Comparison of ENCODE assay signal across 7 cellular contexts in the genomic region with DNA sequence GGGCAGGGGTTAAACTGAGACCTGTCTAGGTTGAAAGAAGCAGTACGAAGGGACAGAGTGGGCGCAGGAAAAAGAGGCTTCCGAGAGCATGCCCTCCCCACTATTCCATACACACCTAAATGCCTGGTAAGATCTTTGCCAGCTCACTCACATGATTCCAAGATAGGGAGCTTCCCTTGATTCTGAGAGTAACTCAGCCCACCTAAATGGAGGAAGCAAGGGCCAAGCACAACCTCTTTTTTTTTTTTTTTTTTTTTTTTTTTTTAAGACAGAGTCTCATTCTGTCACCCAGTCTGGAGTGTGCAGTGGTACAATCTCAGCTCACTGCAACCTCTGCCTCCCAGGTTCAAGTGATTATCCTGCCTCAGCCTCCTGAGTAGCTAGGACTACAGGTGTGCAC. TPM values are rescaled to one million over a fixed set of nuclear protein-coding genes. Genes with fewer than 3 reads are reported as not detected.
A peak's percentile ranks its signal among the peaks of the same experiment; 100 is the strongest.
DNase-seq lines count a peak whose midpoint lies in the region; ATAC-seq, FAIRE-seq and TF ChIP-seq lines count a peak whose summit lies in the region.
"Not testable (repeated sequence)": the region's sequence is repeated elsewhere in the genome, so short reads cannot be mapped to it uniquely, and the experiment has no call there.

No MANE protein-coding gene starts in this region.

- peaks cover 59% of the 10 kb centered on the region for H3K4me1 Mint-ChIP-seq in activated CD8-positive, alpha-beta memory T cell treated with anti-CD3 and anti-CD28 coated beads, Interleukin-2, amount 10 ng/mL, durations not matched to agents 7 days and 5 days

- not testable (repeated sequence) for H2AFZ ChIP-seq in SK-N-SH (ENCODE audit: low read depth); GM12878 (ENCODE audit: control insufficient read depth, low read depth, low read length); mesenchymal stem cell (ENCODE audit: low read depth, low read length)

- not testable (repeated sequence) for H3K9me3 Mint-ChIP-seq in activated CD8-positive, alpha-beta memory T cell treated with anti-CD3 and anti-CD28 coated beads, Interleukin-2, amount 10 ng/mL, durations not matched to agents 7 days and 5 days (ENCODE audit: low read depth)

- not testable (repeated sequence) for DNase-seq in SK-N-SH; activated CD8-positive, alpha-beta memory T cell treated with anti-CD3 and anti-CD28 coated beads, Interleukin-2, amount 10 ng/mL, durations not matched to agents 7 days and 5 days; GM12878 (ENCODE audit: low read depth, low spot score); mesenchymal stem cell; stomach

- not testable (repeated sequence) for H2BK5ac ChIP-seq in mesenchymal stem cell (ENCODE audit: low read depth, low read length, poor library complexity, severe bottlenecking)

- not testable (repeated sequence) for H4K20me1 ChIP-seq in SK-N-SH (ENCODE audit: insufficient read depth); GM12878 (ENCODE audit: control insufficient read depth, insufficient read depth)

- not testable (repeated sequence) for H3K23ac ChIP-seq in mesenchymal stem cell (ENCODE audit: low read length in 2 of 2)

- TF ChIP-seq RAD21 in SK-N-SH (IDR thresholded peaks at IDR 0.05; ENCODE audit: low read length); GM12878 (IDR thresholded peaks at IDR 0.05; ENCODE audit: insufficient read depth, low read depth, low read length): not testable (repeated sequence)

- H4K91ac ChIP-seq in mesenchymal stem cell (ENCODE audit: low read length): peak overlapping the region; percentile 25

- in situ Hi-C loops in GM12878 (cut with MboI): loop anchor here (5.0 kb wide), 1 partner anchor 72 kb away; no protein-coding TSS in a partner anchor

- not testable (repeated sequence) for H3K9ac ChIP-seq in SK-N-SH; mesenchymal stem cell (ENCODE audit: low read length)
- H3K9ac ChIP-seq in GM12878 (ENCODE audit: control insufficient read depth, insufficient read depth, low read length): peak overlapping the region; percentile 90

- H3K14ac ChIP-seq in mesenchymal stem cell (ENCODE audit: low read length in 2 of 2): not testable (repeated sequence)

- peaks cover 24% of the 10 kb centered on the region for H3K36me3 Mint-ChIP-seq in activated CD8-positive, alpha-beta memory T cell treated with anti-CD3 and anti-CD28 coated beads, Interleukin-2, amount 10 ng/mL, durations not matched to agents 7 days and 5 days

- not testable (repeated sequence) for BruUV-seq in GM12878 (replicated peaks; lab: Mats Ljungman, UMichigan)

- H3K4me3 ChIP-seq in GM08714 (ENCODE audit: low read length) (peak overlapping the region; percentile 67; the same call in 1 of the 2 replicates), SK-N-SH (ENCODE audit: low read depth in 2 of 2, low read length in 1 of 2) (0 out of 4 replicates have a peak overlapping the region, but pooled peaks of 1 of the 2 experiments have one; percentile 81), GM12878 (peak overlapping the region; percentile 71), esophagus (ENCODE audit: low read depth in 1 of 2, low read length in 2 of 2) (peak overlapping the region; percentile 3 to 31), stomach (peak overlapping the region; percentile 72 to 94 (median 90))
- not testable (repeated sequence) for H3K4me3 ChIP-seq in mesenchymal stem cell (ENCODE audit: insufficient read depth in 1 of 2, low read depth in 1 of 2, low read length in 2 of 2)

- not testable (repeated sequence) for H3K4me1 ChIP-seq in SK-N-SH (ENCODE audit: control insufficient read depth in 1 of 2, insufficient read depth in 2 of 2, low read depth in 1 of 2, low read length in 1 of 2); esophagus (ENCODE audit: control insufficient read depth in 2 of 2, insufficient read depth in 2 of 2, low read length in 1 of 2)
- H3K4me1 ChIP-seq in GM12878 (ENCODE audit: control insufficient read depth, insufficient read depth, low read length) (peaks cover 16% of the 10 kb centered on the region), mesenchymal stem cell (ENCODE audit: control insufficient read depth, insufficient read depth, low read depth, low read length) (peaks cover 10% of the 10 kb centered on the region), stomach (peaks cover 48 to 73% (median 64%) of the 10 kb centered on the region in 4 donors)

- CTCF ChIA-PET in SK-N-SH (lab: Yijun Ruan, JAX) (interaction anchor here (0.7 to 11.4 kb wide), 6 partner anchors 21 to 239 kb away, joined by 3 to 214 read pairs (median 3); a partner anchor contains a TSS), GM12878 (lab: Yijun Ruan, JAX) (interaction anchor here (1.1 to 9.8 kb wide), 10 partner anchors 14 to 145 kb away, joined by 4 to 411 read pairs (median 12); no protein-coding TSS in a partner anchor)
- CTCF ChIA-PET in activated CD8-positive, alpha-beta memory T cell treated with anti-CD3 and anti-CD28 coated beads, Interleukin-2, amount 10 ng/mL, durations not matched to agents 7 days and 5 days (lab: Charles Lee): interaction anchor here (0.6 to 12.0 kb wide), 8 partner anchors 13 to 499 kb away, joined by 3 to 424 read pairs (median 5); a partner anchor contains a TSS

- not testable (repeated sequence) for FAIRE-seq in GM12878 (lab: Jason Lieb, UNC)

- H3K27me3 ChIP-seq in SK-N-SH (ENCODE audit: insufficient read depth); GM12878 (replicated peaks in 1 of 2; ENCODE audit: control insufficient read depth in 2 of 2, insufficient read depth in 2 of 2, low read length in 1 of 2); esophagus (ENCODE audit: control insufficient read depth in 1 of 2, insufficient read depth in 2 of 2, low read length in 2 of 2); mesenchymal stem cell (ENCODE audit: control insufficient read depth in 1 of 2, insufficient read depth in 1 of 2, low read length in 2 of 2); stomach: not testable (repeated sequence)

- H3K79me2 ChIP-seq in SK-N-SH (ENCODE audit: insufficient read depth): peaks cover 67% of the 10 kb centered on the region
- peaks cover 91% of the 10 kb centered on the region for H3K79me2 ChIP-seq in GM12878 (ENCODE audit: control insufficient read depth, insufficient read depth, low read length)

- not testable (repeated sequence) for TF ChIP-seq EP300 in SK-N-SH (IDR thresholded peaks at IDR 0.05; ENCODE audit: borderline replicate concordance in 1 of 2, low read depth in 1 of 2, low read length in 1 of 2); GM12878 (IDR thresholded peaks at IDR 0.05; ENCODE audit: borderline replicate concordance in 1 of 2, control insufficient read depth in 1 of 2, low read depth in 2 of 2, low read length in 2 of 2); stomach (IDR thresholded peaks at IDR 0.05)

- RAD21 ChIA-PET in GM12878 (lab: Charles Lee; ENCODE audit: unreplicated experiment): interaction anchor here (0.6 to 12.6 kb wide), 18 partner anchors 9 to 500 kb away, joined by 3 to 405 read pairs (median 6); a partner anchor contains a TSS

- H3K4me2 ChIP-seq in SK-N-SH: peak overlapping the region; percentile 80
- H3K4me2 ChIP-seq in GM12878 (ENCODE audit: control insufficient read depth, insufficient read depth): peak overlapping the region; percentile 94
- H3K4me2 ChIP-seq in mesenchymal stem cell (ENCODE audit: low read length, poor library complexity, severe bottlenecking): not testable (repeated sequence)

- H3K4me3 Mint-ChIP-seq in activated CD8-positive, alpha-beta memory T cell treated with anti-CD3 and anti-CD28 coated beads, Interleukin-2, amount 10 ng/mL, durations not matched to agents 7 days and 5 days: peak overlapping the region; percentile 94

- TF ChIP-seq CTCF in SK-N-SH (IDR thresholded peaks at IDR 0.05); GM12878 (IDR thresholded peaks at IDR 0.05 in 2 of 3, conservative IDR thresholded peaks at IDR 0.05 in 1 of 3; ENCODE audit: control insufficient read depth in 2 of 3, extremely low read depth in 1 of 3, insufficient read depth in 1 of 3, low read depth in 3 of 3, low read length in 3 of 3); stomach (IDR thresholded peaks at IDR 0.05): not testable (repeated sequence)

- 0 out of 2 replicates have a peak, but pooled peaks have one; percentile 31 for TF ChIP-seq POLR2A in GM12878 (IDR thresholded peaks at IDR 0.05; ENCODE audit: low read depth, low read length)
- TF ChIP-seq POLR2A in stomach (IDR thresholded peaks at IDR 0.05): not testable (repeated sequence)

- H3K9me3 ChIP-seq in SK-N-SH; GM12878 (replicated peaks; ENCODE audit: control insufficient read depth, insufficient read depth, low read length); esophagus (ENCODE audit: control insufficient read depth in 2 of 2, insufficient read depth in 1 of 2, low read depth in 1 of 2, low read length in 1 of 2); mesenchymal stem cell (ENCODE audit: control insufficient read depth, low read length); stomach: not testable (repeated sequence)

- POLR2A ChIA-PET in SK-N-SH (lab: Yijun Ruan, JAX): not testable (repeated sequence)
- POLR2A ChIA-PET in GM12878 (lab: Charles Lee): interaction anchor here (0.6 to 10.1 kb wide), 11 partner anchors 16 to 1768 kb away, joined by 3 to 265 read pairs (median 7); no protein-coding TSS in a partner anchor

- SMC1A ChIA-PET in GM12878 (lab: Charles Lee; ENCODE audit: uncharacterized antibody, unreplicated experiment): interaction anchor here (0.6 to 13.3 kb wide), 13 partner anchors 10 to 196 kb away, joined by 3 to 446 read pairs (median 7); no protein-coding TSS in a partner anchor

- H2BK120ac ChIP-seq in mesenchymal stem cell (ENCODE audit: low read depth, low read length): not testable (repeated sequence)

- not testable (repeated sequence) for H3K9me2 ChIP-seq in SK-N-SH

- not testable (repeated sequence) for H4K8ac ChIP-seq in mesenchymal stem cell (ENCODE audit: low read length)

- intact Hi-C loops in GM12878 (cut with micrococcal nuclease; ENCODE audit: unreplicated experiment); stomach (cut with DNase I; ENCODE audit: low total_unique reads): not testable (repeated sequence)

- peak overlapping the region; percentile 56 for H3K27ac Mint-ChIP-seq in activated CD8-positive, alpha-beta memory T cell treated with anti-CD3 and anti-CD28 coated beads, Interleukin-2, amount 10 ng/mL, durations not matched to agents 7 days and 5 days

- not testable (repeated sequence) for H3K36me3 ChIP-seq in SK-N-SH (replicated peaks in 1 of 2; ENCODE audit: control insufficient read depth in 1 of 2, insufficient read depth in 2 of 2, low read length in 1 of 2); esophagus (ENCODE audit: control insufficient read depth in 2 of 2, insufficient read depth in 2 of 2, low read length in 1 of 2); mesenchymal stem cell (ENCODE audit: control insufficient read depth in 1 of 2, insufficient read depth in 2 of 2, low read depth in 1 of 2, low read length in 2 of 2); stomach
- peaks cover 2 to 12% of the 10 kb centered on the region in 2 experiments; a peak in 3 of 4 replicates for H3K36me3 ChIP-seq in GM12878 (ENCODE audit: control insufficient read depth in 2 of 2, insufficient read depth in 2 of 2, low read length in 1 of 2)

- not testable (repeated sequence) for H2BK15ac ChIP-seq in mesenchymal stem cell (ENCODE audit: low read depth, poor library complexity, severe bottlenecking)

- 97% methylated on average over 3 of the region's 3 CpGs for WGBS in SK-N-SH (ENCODE audit: low lambda C conversion rate)
- WGBS in GM12878 (ENCODE audit: insufficient coverage, insufficient replicate concordance, low lambda C conversion rate, missing lambda C conversion rate): 93% methylated on average over 3 of the region's 3 CpGs
- WGBS in esophagus, 2 donors: 87 to 90% methylated on average over 3 of the region's 3 CpGs
- 96% methylated on average over 3 of the region's 3 CpGs for WGBS in mesenchymal stem cell
- WGBS in stomach, 5 donors: 49 to 81% (median 66%) methylated on average over 3 of the region's 3 CpGs

- H3K4ac ChIP-seq in mesenchymal stem cell (ENCODE audit: low read depth in 1 of 2, low read length in 2 of 2): peak overlapping the region; percentile 32 to 82

- H3K27ac ChIP-seq in SK-N-SH (ENCODE audit: low read depth in 2 of 2, low read length in 1 of 2) (peak overlapping the region in 1 of 2 experiments; percentile 92; a peak in 1 of 4 replicates), GM12878 (ENCODE audit: control insufficient read depth, insufficient read depth) (peak overlapping the region; percentile 98), stomach (peak overlapping the region in 4 of 5 donors; percentile 49 to 99 (median 97))
- H3K27ac ChIP-seq in esophagus (ENCODE audit: low read depth in 2 of 2, low read length in 1 of 2); mesenchymal stem cell (ENCODE audit: low read length, poor library complexity, severe bottlenecking): not testable (repeated sequence)

- H3F3A ChIP-seq in SK-N-SH (replicated peaks; ENCODE audit: insufficient read depth): peaks cover 12% of the 10 kb centered on the region

- H2AK5ac ChIP-seq in mesenchymal stem cell (ENCODE audit: low read length, severe bottlenecking): peak overlapping the region; percentile 82

- not testable (repeated sequence) for H2BK12ac ChIP-seq in mesenchymal stem cell (ENCODE audit: low read length in 2 of 2)

- H3K79me1 ChIP-seq in mesenchymal stem cell (replicated peaks; ENCODE audit: low read length, poor library complexity, severe bottlenecking): peaks cover 21% of the 10 kb centered on the region

- H3K27me3 Mint-ChIP-seq in activated CD8-positive, alpha-beta memory T cell treated with anti-CD3 and anti-CD28 coated beads, Interleukin-2, amount 10 ng/mL, durations not matched to agents 7 days and 5 days: not testable (repeated sequence)

- ATAC-seq in activated CD8-positive, alpha-beta memory T cell treated with anti-CD3 and anti-CD28 coated beads, Interleukin-2, amount 10 ng/mL, durations not matched to agents 7 days and 5 days; GM12878: not testable (repeated sequence)

- H3K18ac ChIP-seq in mesenchymal stem cell (ENCODE audit: low read depth in 1 of 2, low read length in 2 of 2): peak overlapping the region; percentile 37

RNA-seq across cellular contexts. Expression of a gene that starts 2.8 kb away (rescaled TPM):
- 1.4 TPM in 2 replicates for polyA plus RNA-seq in SK-N-SH (2012; rRNA removed)
- polyA plus RNA-seq in SK-N-SH (2012; cell fraction: cytosol; rRNA removed): 1.7 and 1.8 TPM in 2 replicates
- 1.1 and 1.9 TPM in 2 replicates for polyA plus RNA-seq in SK-N-SH (2012; cell fraction: nucleus; rRNA removed)
- total RNA-seq in activated CD8-positive, alpha-beta memory T cell treated with anti-CD3 and anti-CD28 coated beads, Interleukin-2, amount 10 ng/mL, durations not matched to agents 7 days and 5 days: 10 to 100 TPM; 18.3 to 21.7 TPM
- total RNA-seq in GM12878 (2013; cell fraction: nucleolus; rRNA removed): 212 and 228 TPM in 2 replicates
- 28.9 and 33.4 TPM in 2 replicates for total RNA-seq in GM12878 (2014; rRNA removed)
- 31.4 and 32.6 TPM in 2 replicates for total RNA-seq in GM12878 (2014; rRNA removed; fragmentation: Illumina TruSeq; extraction: Trizol)
- total RNA-seq in GM12878 (2021): 31.6 TPM in 2 replicates
- polyA plus RNA-seq in GM12878 (2011; ENCODE audit: low read depth): 33.8 TPM
- 34.3 and 46.0 TPM in 2 replicates for polyA plus RNA-seq in GM12878 (2011; rRNA removed)
- 15.7 and 17.7 TPM in 2 replicates for polyA plus RNA-seq in GM12878 (2011; cell fraction: cytosol; rRNA removed)
- 23.9 and 28.8 TPM in 2 replicates for polyA plus RNA-seq in GM12878 (2011; cell fraction: nucleus; rRNA removed)
- 20.4 and 35.3 TPM in 2 replicates for polyA plus RNA-seq in GM12878 (2012)
- 30.9 and 39.1 TPM in 2 replicates for polyA plus RNA-seq in GM12878 (2014; fragmentation: Illumina TruSeq; extraction: Trizol)
- polyA plus RNA-seq in GM12878 (2014; fragmentation: Nextera tagmentation; extraction: Ambion mirVana): 10 to 100 TPM in 1 of 2 experiments, 1 to 10 TPM in 1; 5.4 to 11.1 TPM
- 17.5 and 18.2 TPM in 2 replicates for polyA plus RNA-seq in GM12878 (2014; rRNA removed)
- polyA plus RNA-seq in GM12878 (2016; fragmentation: Nextera tagmentation; extraction: Ambion mirVana): 10 to 100 TPM in 1 of 2 experiments, 1 to 10 TPM in 1; 8.3 to 23.9 TPM
- polyA minus RNA-seq in GM12878 (2011; rRNA and poly(A)+ RNA removed): 49.0 and 54.4 TPM in 2 replicates
- polyA minus RNA-seq in GM12878 (2011; cell fraction: cytosol; rRNA and poly(A)+ RNA removed): 16.2 and 17.7 TPM in 2 replicates
- polyA minus RNA-seq in GM12878 (2011; cell fraction: nucleus; rRNA and poly(A)+ RNA removed): 40.9 and 59.3 TPM in 2 replicates
- 1 to 10 TPM; 5.2 to 5.6 TPM for polyA plus RNA-seq in esophagus
- polyA plus RNA-seq in mesenchymal stem cell (2013, experiment 1 of 2): 9.8 TPM
- polyA plus RNA-seq in mesenchymal stem cell (2013, experiment 2 of 2): 10.1 TPM
- 10 to 100 TPM; 23.2 to 40.3 (median 24.5) TPM for total RNA-seq in stomach
- polyA plus RNA-seq in stomach: 10 to 100 TPM in 2 of 3 donors, 1 to 10 TPM in 1; 4.9 to 12.5 (median 12.4) TPM

RNA-seq across cellular contexts. Expression of a gene that starts 33.0 kb away (rescaled TPM):
- polyA plus RNA-seq in SK-N-SH (2012; rRNA removed) (10.8 and 13.1 TPM in 2 replicates), GM12878 (2011; rRNA removed) (11.6 and 14.8 TPM in 2 replicates), GM12878 (2014; fragmentation: Illumina TruSeq; extraction: Trizol) (6.1 and 7.7 TPM in 2 replicates), GM12878 (2014; fragmentation: Nextera tagmentation; extraction: Ambion mirVana) (1 to 10 TPM in 1 of 2 experiments, under 1 TPM in 1; 0.58 to 2.7 TPM), GM12878 (2014; rRNA removed) (10.9 and 12.4 TPM in 2 replicates), GM12878 (2016; fragmentation: Nextera tagmentation; extraction: Ambion mirVana) (10 to 100 TPM; 10.9 to 12.3 TPM), esophagus (1 to 10 TPM; 2.0 to 7.0 TPM), stomach (10 to 100 TPM in 2 of 3 donors, 1 to 10 TPM in 1; 7.3 to 21.5 (median 14.6) TPM)
- 14.9 and 15.5 TPM in 2 replicates for polyA plus RNA-seq in SK-N-SH (2012; cell fraction: cytosol; rRNA removed)
- 4.2 and 5.7 TPM in 2 replicates for polyA plus RNA-seq in SK-N-SH (2012; cell fraction: nucleus; rRNA removed)
- 1 to 10 TPM; 3.5 TPM for total RNA-seq in activated CD8-positive, alpha-beta memory T cell treated with anti-CD3 and anti-CD28 coated beads, Interleukin-2, amount 10 ng/mL, durations not matched to agents 7 days and 5 days
- 10.3 and 11.1 TPM in 2 replicates for total RNA-seq in GM12878 (2013; cell fraction: nucleolus; rRNA removed)
- total RNA-seq in GM12878 (2014; rRNA removed) (11.0 and 12.4 TPM in 2 replicates), GM12878 (2014; rRNA removed; fragmentation: Illumina TruSeq; extraction: Trizol) (6.8 and 7.6 TPM in 2 replicates), GM12878 (2021) (5.9 and 6.7 TPM in 2 replicates), stomach (10 to 100 TPM in 3 of 5 donors, 1 to 10 TPM in 1, not detected in 1; 2.7 to 38.5 (median 18.1) TPM)
- polyA plus RNA-seq in GM12878 (2011; ENCODE audit: low read depth): 3.9 TPM
- polyA plus RNA-seq in GM12878 (2011; cell fraction: cytosol; rRNA removed): 8.9 and 9.0 TPM in 2 replicates
- polyA plus RNA-seq in GM12878 (2011; cell fraction: nucleus; rRNA removed): 5.6 and 6.5 TPM in 2 replicates
- 4.4 and 5.8 TPM in 2 replicates for polyA plus RNA-seq in GM12878 (2012)
- polyA minus RNA-seq in GM12878 (2011; rRNA and poly(A)+ RNA removed): 6.7 and 7.0 TPM in 2 replicates
- polyA minus RNA-seq in GM12878 (2011; cell fraction: cytosol; rRNA and poly(A)+ RNA removed): 2.9 and 3.5 TPM in 2 replicates
- 5.9 and 11.9 TPM in 2 replicates for polyA minus RNA-seq in GM12878 (2011; cell fraction: nucleus; rRNA and poly(A)+ RNA removed)
- 6.2 TPM for polyA plus RNA-seq in mesenchymal stem cell (2013, experiment 1 of 2)
- 5.8 TPM for polyA plus RNA-seq in mesenchymal stem cell (2013, experiment 2 of 2)
